4 cellular contexts compared by ENCODE assay signal in genomic region chr1:108535315-108535897, GRCh38. TPM values are rescaled to one million over a fixed set of nuclear protein-coding genes. Genes with fewer than 3 reads are reported as not detected.
DNase-seq lines count a peak whose midpoint lies in the region; ATAC-seq, FAIRE-seq and TF ChIP-seq lines count a peak whose summit lies in the region.
"Not testable (repeated sequence)": the region's sequence is repeated elsewhere in the genome, so short reads cannot be mapped to it uniquely, and the experiment has no call there.

No MANE protein-coding gene starts in this region.

- peaks cover 10% of the 10 kb centered on the region for H3K9me3 Mint-ChIP-seq in glutamatergic neuron (ENCODE audit: unreplicated experiment)

- not testable (repeated sequence) for TF ChIP-seq RAD21 in K562 (CRISPR knock-in tag; conservative IDR thresholded peaks at IDR 0.05 in 1 of 2, IDR thresholded peaks at IDR 0.05 in 1 of 2)

- not testable (repeated sequence) for TF ChIP-seq POLR2A in K562 (conservative IDR thresholded peaks at IDR 0.05)

- H3K4me3 ChIP-seq in K562: not testable (repeated sequence)

- not testable (repeated sequence) for H3K36me3 Mint-ChIP-seq in glutamatergic neuron (ENCODE audit: unreplicated experiment)

- H3K9me1 ChIP-seq in K562 (ENCODE audit: control insufficient read depth, insufficient read depth, low read length): not testable (repeated sequence)

- H3K79me2 ChIP-seq in K562 (ENCODE audit: control insufficient read depth, insufficient read depth, low read length): not testable (repeated sequence)

- not testable (repeated sequence) for H3K27me3 Mint-ChIP-seq in glutamatergic neuron (ENCODE audit: unreplicated experiment)

- ATAC-seq in K562: not testable (repeated sequence)

- peak overlapping the region; percentile 20; the same call in 1 of the 2 replicates for H2AFZ ChIP-seq in K562 (ENCODE audit: low read depth, low read length)

- H3K27me3 ChIP-seq in K562 (ENCODE audit: control insufficient read depth in 2 of 2, insufficient read depth in 2 of 2, low read length in 2 of 2): not testable (repeated sequence)

- peak overlapping the region; percentile 15; the same call in 1 of the 2 replicates for H3K4me2 ChIP-seq in K562 (ENCODE audit: insufficient read depth, low read length)

- H3K27ac ChIP-seq in 22Rv1 (peak overlapping the region; percentile 66), VCaP (peak overlapping the region; percentile 86), K562 (ENCODE audit: extremely low read depth, low read depth, low read length) (peak overlapping the region; percentile 22; the same call in 1 of the 3 replicates)

- not testable (repeated sequence) for BruUV-seq in K562 (replicated peaks; lab: Mats Ljungman, UMichigan)

- H3K4me1 Mint-ChIP-seq in glutamatergic neuron (ENCODE audit: low read depth, unreplicated experiment): peaks cover 11% of the 10 kb centered on the region

- 31% methylated on average over 2 of the region's 6 CpGs for WGBS in K562 (ENCODE audit: insufficient coverage, low coverage, missing lambda C conversion rate)

- H3K9me3 ChIP-seq in K562 (replicated peaks; ENCODE audit: control insufficient read depth, insufficient read depth, low read depth, low read length): not testable (repeated sequence)

- H3K4me3 Mint-ChIP-seq in glutamatergic neuron (ENCODE audit: unreplicated experiment): not testable (repeated sequence)

- TF ChIP-seq CTCF in 22Rv1 (IDR thresholded peaks at IDR 0.05); VCaP (conservative IDR thresholded peaks at IDR 0.05); K562 (IDR thresholded peaks at IDR 0.05 in 2 of 3, conservative IDR thresholded peaks at IDR 0.05 in 1 of 3; ENCODE audit: insufficient read depth in 2 of 3, low read depth in 1 of 3, low read length in 3 of 3); glutamatergic neuron (IDR thresholded peaks at IDR 0.05; ENCODE audit: partially characterized antibody, unreplicated experiment): not testable (repeated sequence)

- H3K27ac Mint-ChIP-seq in glutamatergic neuron (ENCODE audit: unreplicated experiment): peak overlapping the region; percentile 83

- not testable (repeated sequence) for DNase-seq in K562 (ENCODE audit: extremely low read depth in 1 of 4, low spot score in 3 of 4); glutamatergic neuron

- FAIRE-seq in K562 (lab: Jason Lieb, UNC): not testable (repeated sequence)

- peak overlapping the region in 1 of 2 experiments; percentile 14; a peak in 1 of 4 replicates for H3K9ac ChIP-seq in K562 (ENCODE audit: insufficient read depth in 1 of 2, low read depth in 2 of 2, low read length in 2 of 2)

- H4K20me1 ChIP-seq in K562 (replicated peaks; ENCODE audit: control insufficient read depth, insufficient read depth, low read length): not testable (repeated sequence)

- in situ Hi-C loops in K562 (cut with MboI): not testable (repeated sequence)

- not testable (repeated sequence) for TF ChIP-seq EP300 in K562 (IDR thresholded peaks at IDR 0.05; ENCODE audit: low read length)

- CTCF ChIA-PET in K562 (lab: Yijun Ruan, JAX; ENCODE audit: low intra/inter-chr PET ratio): not testable (repeated sequence)

- peaks cover 20 to 28% of the 10 kb centered on the region in 2 experiments; a peak in 4 of 5 replicates for H3K4me1 ChIP-seq in K562 (replicated peaks in 1 of 2; ENCODE audit: control insufficient read depth in 2 of 2, insufficient read depth in 2 of 2, low read length in 2 of 2)

- POLR2A ChIA-PET in K562 (lab: Yijun Ruan, JAX): interaction anchor here (0.6 to 3.0 kb wide), 3 partner anchors 13 to 24 kb away, joined by 3 to 23 read pairs (median 4); partner anchors contain the start of gene EEIG2

- intact Hi-C loops in K562 (cut with micrococcal nuclease): not testable (repeated sequence)

- H3K36me3 ChIP-seq in K562 (ENCODE audit: control insufficient read depth, insufficient read depth, low read length): not testable (repeated sequence)

TF ChIP-seq in K562, 482 proteins besides CTCF, POLR2A, EP300 and RAD21 (continues in another document):
- TF ChIP-seq CXXC5 (CRISPR knock-in tag; IDR thresholded peaks at IDR 0.05) (peak; percentile 45; the same call in 1 of the 2 replicates), L3MBTL2 (IDR thresholded peaks at IDR 0.05) (peak; percentile 61; the same call in 1 of the 2 replicates), TAL1 (IDR thresholded peaks at IDR 0.05) (peak; percentile 82), NFIC (IDR thresholded peaks at IDR 0.05) (peak; percentile 63), NR2C1 (IDR thresholded peaks at IDR 0.05) (peak; percentile 25; the same call in 1 of the 2 replicates), SMARCA4 (IDR thresholded peaks at IDR 0.05) (0 out of 2 replicates have a peak, but pooled peaks have one; percentile 52), FOXK2 (conservative IDR thresholded peaks at IDR 0.05 in 1 of 2, IDR thresholded peaks at IDR 0.05 in 1 of 2; ENCODE audit: low read depth in 2 of 2) (peak; percentile 40 to 43; a peak in 2 of 4 replicates)
- not testable (repeated sequence) for TF ChIP-seq NR2C1 (tag; IDR thresholded peaks at IDR 0.05)

RNA-seq across cellular contexts. Expression of gene EEIG2, which starts 24.5 kb away (rescaled TPM):
- 7.7 and 20.8 TPM in 2 replicates for total RNA-seq in K562 (2011; cell fraction: chromatin; rRNA removed; ENCODE audit: low replicate concordance)
- 3.3 and 4.5 TPM in 2 replicates for total RNA-seq in K562 (2011; cell fraction: nucleolus; rRNA removed)
- total RNA-seq in K562 (2011; cell fraction: nucleoplasm; rRNA removed): 9.1 and 18.0 TPM in 2 replicates
- 13.9 and 14.5 TPM in 2 replicates for total RNA-seq in K562 (2014; rRNA removed)
- total RNA-seq in K562 (2014; rRNA removed; fragmentation: Illumina TruSeq; extraction: Trizol): 26.9 and 27.3 TPM in 2 replicates
- total RNA-seq in K562 (2015; rRNA removed; fragmentation: Illumina TruSeq; extraction: Trizol): 21.8 and 24.4 TPM in 2 replicates
- 21.0 and 22.8 TPM in 2 replicates for total RNA-seq in K562 (2021)
- 18.8 and 21.1 TPM in 2 replicates for polyA plus RNA-seq in K562 (2011; rRNA removed)
- polyA plus RNA-seq in K562 (2011; cell fraction: cytosol; rRNA removed): 4.0 and 10.7 TPM in 2 replicates
- polyA plus RNA-seq in K562 (2011; cell fraction: nucleus; rRNA removed): 6.8 and 10.7 TPM in 2 replicates
- polyA plus RNA-seq in K562 (2012): 10.8 and 18.5 TPM in 2 replicates
- polyA plus RNA-seq in K562 (2014; fragmentation: Illumina TruSeq; extraction: Trizol): 11.8 and 15.2 TPM in 2 replicates
- polyA plus RNA-seq in K562 (2014; fragmentation: Nextera tagmentation; extraction: Ambion mirVana): 1 to 10 TPM; 6.1 to 8.0 TPM
- 12.2 and 12.7 TPM in 2 replicates for polyA plus RNA-seq in K562 (2014; rRNA removed)
- 30.8 and 35.3 TPM in 2 replicates for polyA minus RNA-seq in K562 (2011; rRNA and poly(A)+ RNA removed)
- polyA minus RNA-seq in K562 (2011; cell fraction: cytosol; rRNA and poly(A)+ RNA removed): 13.7 and 16.0 TPM in 2 replicates
- 6.6 and 11.7 TPM in 2 replicates for polyA minus RNA-seq in K562 (2011; cell fraction: nucleus; rRNA and poly(A)+ RNA removed)
- 93.1 TPM for total RNA-seq in glutamatergic neuron (ENCODE audit: unreplicated experiment)

Comparison
In these comparisons a context has a peak if more than half of its experiments do, and no peak if none do; other contexts are left out.
1. H3K27ac ChIP-seq: peak in every context shown above with its lines; median percentile 86 in VCaP; 66 in 22Rv1; 22 in K562.